ENCODE assay signal across 8 cellular contexts in genomic region chr2:113626616-113627330, GRCh38. TPM values are rescaled to one million over a fixed set of nuclear protein-coding genes. Genes with fewer than 3 reads are reported as not detected.
A peak's percentile ranks its signal among the peaks of the same experiment; 100 is the strongest.
DNase-seq lines count a peak whose midpoint lies in the region; ATAC-seq and TF ChIP-seq lines count a peak whose summit lies in the region.
"Not testable (repeated sequence)": the region's sequence is repeated elsewhere in the genome, so short reads cannot be mapped to it uniquely, and the experiment has no call there.

RABL2A (plus strand) TSS chr2:113627266; CDS start chr2:113628607, 1,341 bp downstream.

- TF ChIP-seq POLR2A in heart left ventricle (IDR thresholded peaks at IDR 0.05) = not testable (repeated sequence)

- H3K27me3 Mint-ChIP-seq in Calu3 (ENCODE audit: unreplicated experiment) = not testable (repeated sequence)

- H3K27ac ChIP-seq in heart left ventricle = peak within 1 kb of the TSS in 6 of 12 donors; percentile 12 to 59 (median 43)

- CTCF ChIA-PET in Calu3 (lab: Charles Lee) = not testable (repeated sequence)

- peak within 1 kb of the TSS; percentile 26 to 67 (median 56) for H3K4me3 ChIP-seq in heart left ventricle

- not testable (repeated sequence) for H3K9me3 Mint-ChIP-seq in Calu3 (ENCODE audit: low read depth, unreplicated experiment)

- not testable (repeated sequence) for H3K27me3 ChIP-seq in heart left ventricle

- peak within 1 kb of the TSS; percentile 88 for H3K4me3 Mint-ChIP-seq in Calu3 (ENCODE audit: low read depth, unreplicated experiment)

- TF ChIP-seq CTCF in Calu3 (IDR thresholded peaks at IDR 0.05; ENCODE audit: unreplicated experiment); heart left ventricle (IDR thresholded peaks at IDR 0.05): not testable (repeated sequence)

- intact Hi-C loops in Calu3 (cut with micrococcal nuclease; ENCODE audit: unreplicated experiment); heart left ventricle (cut with DNase I): not testable (repeated sequence)

- H3K36me3 ChIP-seq in heart left ventricle = peaks cover 0 to 10% (median 4%) of the 10 kb centered on the region in 9 donors

- peak; percentile 88 for DNase-seq in Calu3
- peak; percentile 79 for DNase-seq in T-helper 9 cell
- DNase-seq in astrocyte of the hippocampus (ENCODE audit: low read depth, low spot score) = peak; percentile 93
- peak; percentile 81 to 92 (median 88) for DNase-seq in heart left ventricle
- DNase-seq in non-pigmented ciliary epithelial cell (ENCODE audit: low read depth) = peak; percentile 18
- peak; percentile 71 to 79 for DNase-seq in stimulated activated CD8-positive, alpha-beta memory T cell treated with anti-CD3 and anti-CD28 coated beads, Interleukin-7, amount 100 ng/mL, for 4 hours (ENCODE audit: low read depth in 2 of 2)

- not testable (repeated sequence) for H3K9me3 ChIP-seq in heart left ventricle

- not testable (repeated sequence) for H3K4me1 Mint-ChIP-seq in Calu3 (ENCODE audit: low read depth, unreplicated experiment)

- WGBS in heart left ventricle, 4 donors = 0 to 1% (median 0%) methylated on average over 5 to 44 of the region's 51 CpGs

- ATAC-seq in GM21526 (IDR thresholded peaks at IDR 0.05; ENCODE audit: low FRiP score, unreplicated experiment) = peak; percentile 94
- peak; percentile 93 for ATAC-seq in HG03565 (IDR thresholded peaks at IDR 0.05; ENCODE audit: unreplicated experiment)
- ATAC-seq in heart left ventricle = peak; percentile 95 to 99 (median 98)

- peak within 1 kb of the TSS; percentile 71 for H3K27ac Mint-ChIP-seq in Calu3 (ENCODE audit: unreplicated experiment)

- H3K36me3 Mint-ChIP-seq in Calu3 (ENCODE audit: insufficient read depth, unreplicated experiment) = peaks cover 20% of the 10 kb centered on the region

- H3K4me1 ChIP-seq in heart left ventricle = not testable (repeated sequence)

- BruUV-seq in Calu3 (replicated peaks; lab: Mats Ljungman, UMichigan) = TSS peak; percentile 89

RNA-seq across cellular contexts. Expression of gene RABL2A, which starts in this region (rescaled TPM):
- total RNA-seq in Calu3 (2022) (25.6 and 29.6 TPM in 2 replicates), heart left ventricle (1 to 10 TPM; 2.9 to 9.5 (median 7.7) TPM)
- 1 to 10 TPM; 3.6 to 6.3 TPM for polyA plus RNA-seq in heart left ventricle

Comparison
In these comparisons a context has a peak if more than half of its experiments do, and no peak if none do; other contexts are left out.
1. DNase-seq: peak in every context shown above with its lines; median percentile 93 in astrocyte of the hippocampus; 88 in Calu3; 88 in heart left ventricle; 79 in T-helper 9 cell; 75 in stimulated activated CD8-positive, alpha-beta memory T cell treated with anti-CD3 and anti-CD28 coated beads, Interleukin-7, amount 100 ng/mL, for 4 hours; 18 in non-pigmented ciliary epithelial cell.